7 cellular contexts compared by ENCODE assay signal in genomic region chr3:196712514-196713413, GRCh38. TPM values are rescaled to one million over a fixed set of nuclear protein-coding genes. Genes with fewer than 3 reads are reported as not detected.
DNase-seq lines count a peak whose midpoint lies in the region; ATAC-seq and TF ChIP-seq lines count a peak whose summit lies in the region.

No MANE protein-coding gene starts in this region.

- peaks cover 5% of the 10 kb centered on the region for H3K36me3 Mint-ChIP-seq in activated CD8-positive, alpha-beta T cell treated with anti-CD3 and anti-CD28 coated beads for 36 hours (ENCODE audit: low read depth)
- H3K36me3 Mint-ChIP-seq in naive B cell, result no peaks in the 10 kb centered on the region
- H3K36me3 Mint-ChIP-seq in stimulated activated memory B cell treated with anti-CD40 and anti-IgM and Interleukin-4, amounts not matched to agents 10 μg/mL and 1 μg/mL and 100 μg/mL, for 72 hours, result peaks cover 1% of the 10 kb centered on the region

- no peaks in the 10 kb centered on the region for H3K9me3 ChIP-seq in HEK293 (ENCODE audit: control insufficient read depth, insufficient read depth, low read depth, low read length)

- peak; percentile 35 for TF ChIP-seq POLR2A in erythroblast (IDR thresholded peaks at IDR 0.05; ENCODE audit: low read length)

- H3K4me3 ChIP-seq in GM12875 (ENCODE audit: low read depth, low read length), result peak overlapping the region; percentile 83
- H3K4me3 ChIP-seq in HEK293 (ENCODE audit: low read depth, low read length), result peak overlapping the region; percentile 92

- H3K27ac Mint-ChIP-seq in activated CD8-positive, alpha-beta T cell treated with anti-CD3 and anti-CD28 coated beads for 36 hours, result peak overlapping the region; percentile 77
- peak overlapping the region; percentile 71 to 99 (median 95) for H3K27ac Mint-ChIP-seq in naive B cell
- peak overlapping the region; percentile 99 for H3K27ac Mint-ChIP-seq in stimulated activated memory B cell treated with anti-CD40 and anti-IgM and Interleukin-4, amounts not matched to agents 10 μg/mL and 1 μg/mL and 100 μg/mL, for 72 hours

- peak; percentile 37 for ATAC-seq in activated CD8-positive, alpha-beta T cell treated with anti-CD3 and anti-CD28 coated beads for 36 hours
- ATAC-seq in naive B cell (ENCODE audit: low read depth in 2 of 2), result peak; percentile 49 to 55
- peak; percentile 83 for ATAC-seq in stimulated activated memory B cell treated with anti-CD40 and anti-IgM and Interleukin-4, amounts not matched to agents 10 μg/mL and 1 μg/mL and 100 μg/mL, for 72 hours

- peak overlapping the region; percentile 75 for H3K27ac ChIP-seq in HEK293 (ENCODE audit: extremely low read depth, low read depth, low read length)

- H3K27me3 Mint-ChIP-seq in activated CD8-positive, alpha-beta T cell treated with anti-CD3 and anti-CD28 coated beads for 36 hours, result no peaks in the 10 kb centered on the region
- H3K27me3 Mint-ChIP-seq in naive B cell, result no peaks in the 10 kb centered on the region
- no peaks in the 10 kb centered on the region for H3K27me3 Mint-ChIP-seq in stimulated activated memory B cell treated with anti-CD40 and anti-IgM and Interleukin-4, amounts not matched to agents 10 μg/mL and 1 μg/mL and 100 μg/mL, for 72 hours

- peaks cover 0 to 7% of the 10 kb centered on the region in 2 experiments; a peak in 2 of 3 replicates for H3K36me3 ChIP-seq in HEK293 (ENCODE audit: control insufficient read depth in 2 of 2, insufficient read depth in 1 of 2, low read length in 2 of 2)

- H3K4me3 Mint-ChIP-seq in activated CD8-positive, alpha-beta T cell treated with anti-CD3 and anti-CD28 coated beads for 36 hours, result peak overlapping the region; percentile 78
- peak overlapping the region; percentile 73 to 93 (median 86) for H3K4me3 Mint-ChIP-seq in naive B cell
- peak overlapping the region; percentile 86 for H3K4me3 Mint-ChIP-seq in stimulated activated memory B cell treated with anti-CD40 and anti-IgM and Interleukin-4, amounts not matched to agents 10 μg/mL and 1 μg/mL and 100 μg/mL, for 72 hours

- POLR2A ChIA-PET in HEK293 (lab: Yijun Ruan, JAX), result interaction anchor here (0.7 to 3.5 kb wide), 5 partner anchors 21 to 156 kb away, joined by 3 to 21 read pairs (median 3); partner anchors contain the start of genes FBXO45, PAK2 and WDR53
- POLR2A ChIA-PET in activated CD8-positive, alpha-beta T cell treated with anti-CD3 and anti-CD28 coated beads for 36 hours (lab: Charles Lee), result interaction anchor here (0.5 to 1.7 kb wide), 8 partner anchors 13 to 367 kb away, joined by 3 to 10 read pairs (median 3); no protein-coding TSS in a partner anchor

- CTCF ChIA-PET in HEK293 (lab: Yijun Ruan, JAX), result interaction anchor here (0.6 kb wide), 1 partner anchor 29 kb away, joined by 3 read pairs; no protein-coding TSS in a partner anchor
- CTCF ChIA-PET in activated CD8-positive, alpha-beta T cell treated with anti-CD3 and anti-CD28 coated beads for 36 hours (lab: Charles Lee), result interaction anchor here (0.9 to 1.1 kb wide), 3 partner anchors 103 to 184 kb away, joined by 3 read pairs; no protein-coding TSS in a partner anchor

- DNase-seq in NCI-H1105 treated with DMSO at 0.1 percent for 48 hours (lab: John Stamatoyannopoulos, UW), result peak; percentile 71
- DNase-seq in activated CD8-positive, alpha-beta T cell treated with anti-CD3 and anti-CD28 coated beads for 36 hours, result peak; percentile 65
- DNase-seq in erythroblast (lab: John Stamatoyannopoulos, UW), result peak in 1 of 2 experiments; percentile 91
- DNase-seq in naive B cell, result no peak

- H3K4me1 ChIP-seq in HEK293 (ENCODE audit: control insufficient read depth, insufficient read depth, low read length), result 0 out of 2 replicates have a peak, but pooled peaks cover 6% of the 10 kb centered on the region

- H3K9me3 Mint-ChIP-seq in activated CD8-positive, alpha-beta T cell treated with anti-CD3 and anti-CD28 coated beads for 36 hours, result no peaks in the 10 kb centered on the region
- no peaks in the 10 kb centered on the region for H3K9me3 Mint-ChIP-seq in naive B cell
- no peaks in the 10 kb centered on the region for H3K9me3 Mint-ChIP-seq in stimulated activated memory B cell treated with anti-CD40 and anti-IgM and Interleukin-4, amounts not matched to agents 10 μg/mL and 1 μg/mL and 100 μg/mL, for 72 hours

- intact Hi-C loops in activated CD8-positive, alpha-beta T cell treated with anti-CD3 and anti-CD28 coated beads for 36 hours (cut with micrococcal nuclease), result no loop called here

- peaks cover 36% of the 10 kb centered on the region for H3K4me1 Mint-ChIP-seq in activated CD8-positive, alpha-beta T cell treated with anti-CD3 and anti-CD28 coated beads for 36 hours (ENCODE audit: low read depth)
- peaks cover 9 to 19% (median 13%) of the 10 kb centered on the region in 3 donors for H3K4me1 Mint-ChIP-seq in naive B cell
- H3K4me1 Mint-ChIP-seq in stimulated activated memory B cell treated with anti-CD40 and anti-IgM and Interleukin-4, amounts not matched to agents 10 μg/mL and 1 μg/mL and 100 μg/mL, for 72 hours, result peaks cover 14% of the 10 kb centered on the region

- TF ChIP-seq CTCF in GM12875 (IDR thresholded peaks at IDR 0.05; ENCODE audit: borderline replicate concordance, insufficient read depth, low read depth, low read length) (no peak), HEK293 (tag by site-specific recombination; IDR thresholded peaks at IDR 0.05) (no peak)
- TF ChIP-seq CTCF in activated CD8-positive, alpha-beta T cell treated with anti-CD3 and anti-CD28 coated beads for 36 hours (IDR thresholded peaks at IDR 0.05), result no peak

TF ChIP-seq in HEK293, 187 proteins besides CTCF, POLR2A, EP300 and RAD21:
- TF ChIP-seq ZNF140 (tag by site-specific recombination; IDR thresholded peaks at IDR 0.05), result no peak
- no peak for TF ChIP-seq ZNF510 (tag by site-specific recombination; IDR thresholded peaks at IDR 0.05; ENCODE audit: insufficient replicate concordance)
- TF ChIP-seq ZNF335 (tag by site-specific recombination; conservative IDR thresholded peaks at IDR 0.05), result peak; percentile 51
- TF ChIP-seq, protein P1, sequence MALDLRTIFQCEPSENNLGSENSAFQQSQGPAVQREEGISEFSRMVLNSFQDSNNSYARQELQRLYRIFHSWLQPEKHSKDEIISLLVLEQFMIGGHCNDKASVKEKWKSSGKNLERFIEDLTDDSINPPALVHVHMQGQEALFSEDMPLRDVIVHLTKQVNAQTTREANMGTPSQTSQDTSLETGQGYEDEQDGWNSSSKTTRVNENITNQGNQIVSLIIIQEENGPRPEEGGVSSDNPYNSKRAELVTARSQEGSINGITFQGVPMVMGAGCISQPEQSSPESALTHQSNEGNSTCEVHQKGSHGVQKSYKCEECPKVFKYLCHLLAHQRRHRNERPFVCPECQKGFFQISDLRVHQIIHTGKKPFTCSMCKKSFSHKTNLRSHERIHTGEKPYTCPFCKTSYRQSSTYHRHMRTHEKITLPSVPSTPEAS (tag by site-specific recombination; IDR thresholded peaks at IDR 0.05), result no peak
- TF ChIP-seq ZBTB17 (tag by site-specific recombination; IDR thresholded peaks at IDR 0.05), result peak; percentile 63; the same call in 1 of the 2 replicates
- TF ChIP-seq ZNF341 (tag by site-specific recombination; IDR thresholded peaks at IDR 0.05; ENCODE audit: low read depth), result peak; percentile 74
- peak; percentile 57 for TF ChIP-seq ZBTB26 (tag by site-specific recombination; optimal IDR thresholded peaks at IDR 0.05)
- TF ChIP-seq ZSCAN30 (tag by site-specific recombination; IDR thresholded peaks at IDR 0.05), result 0 out of 2 replicates have a peak, but pooled peaks have one; percentile 4
- 0 out of 2 replicates have a peak, but pooled peaks have one; percentile 10 for TF ChIP-seq GLIS2 (tag by site-specific recombination; IDR thresholded peaks at IDR 0.05)
- peak; percentile 78 for TF ChIP-seq ZBTB20 (tag by site-specific recombination; IDR thresholded peaks at IDR 0.05)
- 0 out of 2 replicates have a peak, but pooled peaks have one; percentile 14 for TF ChIP-seq ZEB2 (tag by site-specific recombination; IDR thresholded peaks at IDR 0.05)
- TF ChIP-seq ZNF600 (tag by site-specific recombination; IDR thresholded peaks at IDR 0.05), result peak; percentile 12
- TF ChIP-seq ZNF747 (tag by site-specific recombination; IDR thresholded peaks at IDR 0.05), result no peak
- 0 out of 2 replicates have a peak, but pooled peaks have one; percentile 28 for TF ChIP-seq ZBTB48 (tag by site-specific recombination; IDR thresholded peaks at IDR 0.05)
- TF ChIP-seq KLF9 (tag by site-specific recombination; IDR thresholded peaks at IDR 0.05; ENCODE audit: low read depth), result 0 out of 2 replicates have a peak, but pooled peaks have one; percentile 5
- TF ChIP-seq ZNF266 (tag by site-specific recombination; IDR thresholded peaks at IDR 0.05; ENCODE audit: low read depth), result no peak
- no peak for TF ChIP-seq ZNF174 (tag by site-specific recombination; IDR thresholded peaks at IDR 0.05)
- TF ChIP-seq MEIS1 (CRISPR knock-in tag; IDR thresholded peaks at IDR 0.05; ENCODE audit: borderline replicate concordance), result peak; percentile 6; the same call in 1 of the 2 replicates
- no peak for TF ChIP-seq ZNF175 (tag by site-specific recombination; IDR thresholded peaks at IDR 0.05)

RNA-seq across cellular contexts. Expression of gene PIGX, which starts 0.6 kb away (rescaled TPM):
- 10 to 100 TPM; 43.7 to 47.1 TPM for total RNA-seq in activated CD8-positive, alpha-beta T cell treated with anti-CD3 and anti-CD28 coated beads for 36 hours
- polyA plus RNA-seq in naive B cell (ENCODE audit: low read depth in 6 of 6), result 10 to 100 TPM; 17.6 to 30.6 (median 27.5) TPM

RNA-seq across cellular contexts. Expression of gene CEP19, which starts 0.7 kb away (rescaled TPM):
- 1 to 10 TPM; 5.2 to 5.5 TPM for total RNA-seq in activated CD8-positive, alpha-beta T cell treated with anti-CD3 and anti-CD28 coated beads for 36 hours
- polyA plus RNA-seq in naive B cell (ENCODE audit: low read depth in 6 of 6), result 1 to 10 TPM in 5 of 6 donors, not detected in 1; 1.5 to 5.4 (median 3.0) TPM

RNA-seq across cellular contexts. Expression of gene PAK2, which starts 26.9 kb away (rescaled TPM):
- total RNA-seq in activated CD8-positive, alpha-beta T cell treated with anti-CD3 and anti-CD28 coated beads for 36 hours, result 10 to 100 TPM; 79.4 to 81.2 TPM
- polyA plus RNA-seq in naive B cell (ENCODE audit: low read depth in 6 of 6), result 10 to 100 TPM; 37.4 to 47.7 (median 41.8) TPM
